ENCODE assay signal across 8 cellular contexts in genomic region chr17:40480501-40481003, GRCh38. TPM values are rescaled to one million over a fixed set of nuclear protein-coding genes. Genes with fewer than 3 reads are reported as not detected.
DNase-seq lines count a peak whose midpoint lies in the region; ATAC-seq and FAIRE-seq lines count a peak whose summit lies in the region.

No MANE protein-coding gene starts in this region.

- H3K27me3 ChIP-seq in neuronal stem cell (ENCODE audit: control insufficient read depth in 3 of 3, insufficient read depth in 3 of 3, low read depth in 1 of 3, low read length in 3 of 3) = peaks cover 0 to 10% (median 0%) of the 10 kb centered on the region in 3 experiments

- no peak overlapping the region for H3K4me2 ChIP-seq in neuronal stem cell (ENCODE audit: insufficient read depth, low read length, poor library complexity, severe bottlenecking)

- no peak overlapping the region for H4K8ac ChIP-seq in neuronal stem cell (ENCODE audit: low read depth, low read length)

- DNase-seq in Daoy (ENCODE audit: low read depth) = peak; percentile 87
- DNase-seq in SW480 (ENCODE audit: low spot score) = peak; percentile 98
- peak; percentile 86 for DNase-seq in activated naive CD4-positive, alpha-beta T cell treated with anti-CD3 and anti-CD28 coated beads, Interleukin-2, amount 50 U/mL, for 16 hours
- DNase-seq in neuronal stem cell (ENCODE audit: low spot score) = no peak
- DNase-seq in GM19239 (ENCODE audit: insufficient read length, low spot score) = no peak
- no peak for DNase-seq in COLO829 (ENCODE audit: low spot score)
- DNase-seq in ACHN = no peak

- H2AK5ac ChIP-seq in neuronal stem cell (ENCODE audit: low read depth, low read length) = peak overlapping the region; percentile 17

- H2BK5ac ChIP-seq in neuronal stem cell (ENCODE audit: low read length) = peak overlapping the region; percentile 67

- H3K9ac ChIP-seq in neuronal stem cell (ENCODE audit: low read depth, low read length, poor library complexity) = no peak overlapping the region

- peaks cover 12% of the 10 kb centered on the region in 2 donors for H3K4me1 ChIP-seq in neuronal stem cell (ENCODE audit: control insufficient read depth in 2 of 2, insufficient read depth in 1 of 2, low read depth in 1 of 2, low read length in 2 of 2)

- in situ Hi-C loops in ACHN (cut with HindIII; ENCODE audit: low pct_ligation_motif_present, low pct_unique_long_range_greater_than_20kb, low sequenced_read_pairs) = no loop called here

- H3K23ac ChIP-seq in neuronal stem cell (ENCODE audit: low read depth, low read length, poor library complexity) = peak overlapping the region; percentile 23

- H4K91ac ChIP-seq in neuronal stem cell (ENCODE audit: low read depth, low read length, poor library complexity) = no peak overlapping the region

- no peaks in the 10 kb centered on the region for H3K9me3 ChIP-seq in neuronal stem cell (replicated peaks in 1 of 2; ENCODE audit: control insufficient read depth in 2 of 2, insufficient read depth in 1 of 2, low read depth in 1 of 2, low read length in 2 of 2)

- H3K79me1 ChIP-seq in neuronal stem cell (ENCODE audit: low read depth, low read length) = no peaks in the 10 kb centered on the region

- H3K4ac ChIP-seq in neuronal stem cell (ENCODE audit: low read length) = no peak overlapping the region

- H2BK15ac ChIP-seq in neuronal stem cell (ENCODE audit: low read length) = no peak overlapping the region

- H3K27ac ChIP-seq in neuronal stem cell (replicated peaks; ENCODE audit: low read length) = no peak overlapping the region

- no peak overlapping the region for H2AFZ ChIP-seq in neuronal stem cell (ENCODE audit: low read length)

- no peak overlapping the region for H3K18ac ChIP-seq in neuronal stem cell (ENCODE audit: low read length)

- no peaks in the 10 kb centered on the region for H3K36me3 ChIP-seq in neuronal stem cell (replicated peaks in 1 of 2; ENCODE audit: control insufficient read depth in 2 of 2, insufficient read depth in 2 of 2, low read length in 2 of 2)

- WGBS in neuronal stem cell (ENCODE audit: extremely low coverage in 2 of 2, insufficient read length in 2 of 2, insufficient replicate concordance in 1 of 2), 2 donors = no CpG with 5 or more reads among the region's 12 CpGs

- H2BK12ac ChIP-seq in neuronal stem cell (ENCODE audit: low read length) = no peak overlapping the region

- H3K4me3 ChIP-seq in neuronal stem cell (ENCODE audit: low read length in 2 of 2) = no peak overlapping the region

- H3K14ac ChIP-seq in neuronal stem cell (ENCODE audit: low read length) = no peak overlapping the region

- ATAC-seq in GM19035 (IDR thresholded peaks at IDR 0.05; ENCODE audit: unreplicated experiment) = no peak

- no peak overlapping the region for H2BK120ac ChIP-seq in neuronal stem cell (ENCODE audit: low read depth, low read length)

- no peak for FAIRE-seq in GM19239 (lab: Jason Lieb, UNC)

RNA-seq across cellular contexts. Expression of gene TNS4, which starts 20.9 kb away (rescaled TPM):
- total RNA-seq in Daoy (2014; rRNA removed; shearing (Covaris generic)) = 0.24 and 0.40 TPM in 2 replicates
- not detected for polyA plus RNA-seq in neuronal stem cell (2013, experiment 1 of 2)
- polyA plus RNA-seq in neuronal stem cell (2013, experiment 2 of 2) = not detected

RNA-seq across cellular contexts. Expression of gene IGFBP4, which starts 37.3 kb away (rescaled TPM):
- total RNA-seq in Daoy (2014; rRNA removed; shearing (Covaris generic)) = 67.4 and 68.8 TPM in 2 replicates
- polyA plus RNA-seq in neuronal stem cell (2013, experiment 1 of 2) = 36.1 TPM
- polyA plus RNA-seq in neuronal stem cell (2013, experiment 2 of 2) = 34.4 TPM

Comparison
In these comparisons a context has a peak if more than half of its experiments do, and no peak if none do; other contexts are left out.
1. DNase-seq: peak in Daoy (single experiment), SW480 (single experiment) and activated naive CD4-positive, alpha-beta T cell treated with anti-CD3 and anti-CD28 coated beads, Interleukin-2, amount 50 U/mL, for 16 hours (single experiment); none in neuronal stem cell (single experiment), GM19239 (single experiment), COLO829 (single experiment) and ACHN (single experiment).